8 cellular contexts compared by ENCODE assay signal in the genomic region with DNA sequence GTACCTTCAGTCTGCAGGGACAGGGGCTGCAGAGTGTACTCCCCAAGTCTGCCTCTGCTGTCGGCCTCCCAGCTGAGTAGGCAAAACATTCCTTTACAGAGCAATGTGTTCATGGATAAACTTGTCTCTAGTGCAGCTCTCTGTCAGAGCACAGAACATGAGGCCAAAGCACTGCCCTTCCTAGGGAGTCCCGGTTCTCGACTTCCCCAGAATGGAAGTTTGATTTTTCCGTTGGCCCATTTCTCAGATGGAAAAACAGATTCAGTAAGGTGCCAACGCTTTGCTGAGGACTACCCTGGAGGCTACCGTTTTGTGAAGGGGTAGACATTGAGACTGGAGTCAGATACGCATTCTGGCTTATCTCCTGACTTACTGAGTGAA. TPM values are rescaled to one million over a fixed set of nuclear protein-coding genes. Genes with fewer than 3 reads are reported as not detected.
DNase-seq lines count a peak whose midpoint lies in the region; ATAC-seq and TF ChIP-seq lines count a peak whose summit lies in the region.

No MANE protein-coding gene starts in this region.

- H3K9me3 Mint-ChIP-seq in Calu3 (ENCODE audit: low read depth, unreplicated experiment) = no peaks in the 10 kb centered on the region

- no peaks in the 10 kb centered on the region for H3K9me3 ChIP-seq in colonic mucosa
- H3K9me3 ChIP-seq in muscle layer of duodenum (ENCODE audit: control insufficient read depth in 1 of 2, low read length in 2 of 2) = no peaks in the 10 kb centered on the region

- H3K4me2 ChIP-seq in KMS-11 = peak overlapping the region; percentile 86

- no TSS peak for BruUV-seq in Calu3 (replicated peaks; lab: Mats Ljungman, UMichigan)

- peak overlapping the region; percentile 87 for H2AFZ ChIP-seq in KMS-11 (ENCODE audit: low read depth)

- CTCF ChIA-PET in Calu3 (lab: Charles Lee) = no interaction called here

- H3K9ac ChIP-seq in KMS-11 = peak overlapping the region; percentile 53; the same call in 1 of the 2 replicates
- H3K9ac ChIP-seq in colonic mucosa (ENCODE audit: low read depth in 2 of 2, low read length in 2 of 2) = peak overlapping the region; percentile 57 to 72

- H3K4me3 ChIP-seq in KMS-11 (IDR thresholded peaks at IDR 0.05; ENCODE audit: insufficient read depth, low read depth, low read length) (no peak overlapping the region), colonic mucosa (peak overlapping the region; percentile 66), muscle layer of duodenum (ENCODE audit: low read depth in 1 of 2, low read length in 2 of 2) (peak overlapping the region; percentile 69 to 95)

- in situ Hi-C loops in GM13977 (cut with MboI; ENCODE audit: low pct_unique_long_range_greater_than_20kb, low sequenced_read_pairs, unreplicated experiment) = no loop called here

- H3K27me3 ChIP-seq in KMS-11 (ENCODE audit: insufficient read depth, low read depth) (no peaks in the 10 kb centered on the region), colonic mucosa (no peaks in the 10 kb centered on the region), muscle layer of duodenum (ENCODE audit: low read depth, low read length) (no peaks in the 10 kb centered on the region)

- no peak for TF ChIP-seq CTCF in Calu3 (IDR thresholded peaks at IDR 0.05; ENCODE audit: unreplicated experiment)
- TF ChIP-seq CTCF in KMS-11 (conservative IDR thresholded peaks at IDR 0.05; ENCODE audit: low read depth, low read length) = no peak
- no peak for TF ChIP-seq CTCF in colonic mucosa (IDR thresholded peaks at IDR 0.05)
- TF ChIP-seq CTCF in GM13977 (IDR thresholded peaks at IDR 0.05; ENCODE audit: extremely low read depth, insufficient read depth, missing control alignments) = no peak

- H4K20me1 ChIP-seq in KMS-11 (ENCODE audit: insufficient read depth) = no peaks in the 10 kb centered on the region

- peak overlapping the region; percentile 35 for H3K27ac Mint-ChIP-seq in Calu3 (ENCODE audit: unreplicated experiment)

- peaks cover 16% of the 10 kb centered on the region for H3K27me3 Mint-ChIP-seq in Calu3 (ENCODE audit: unreplicated experiment)

- H3K79me2 ChIP-seq in KMS-11 (ENCODE audit: insufficient read depth, low read depth) = peaks cover 38% of the 10 kb centered on the region

- peak overlapping the region; percentile 69 for H3K4me3 Mint-ChIP-seq in Calu3 (ENCODE audit: low read depth, unreplicated experiment)

- H3K36me3 ChIP-seq in KMS-11 (ENCODE audit: insufficient read depth) (no peaks in the 10 kb centered on the region), colonic mucosa (no peaks in the 10 kb centered on the region), muscle layer of duodenum (ENCODE audit: control insufficient read depth in 1 of 2, insufficient read depth in 2 of 2, low read length in 2 of 2) (no peaks in the 10 kb centered on the region)

- DNase-seq in Calu3 = no peak
- no peak for DNase-seq in colonic mucosa
- DNase-seq in NCI-H1694 treated with DMSO at 0.1 percent for 48 hours (lab: John Stamatoyannopoulos, UW) = no peak
- no peak for DNase-seq in NOMO-1 treated with DMSO at 0.1 percent for 48 hours (lab: John Stamatoyannopoulos, UW; ENCODE audit: unreplicated experiment)
- DNase-seq in GM13977 (ENCODE audit: low spot score) = no peak

- H3K27ac ChIP-seq in KMS-11 (peak overlapping the region; percentile 38; the same call in 1 of the 2 replicates), colonic mucosa (no peak overlapping the region), muscle layer of duodenum (ENCODE audit: low read length) (peak overlapping the region; percentile 60)

- H3K4me1 Mint-ChIP-seq in Calu3 (ENCODE audit: low read depth, unreplicated experiment) = peaks cover 12% of the 10 kb centered on the region

- H3K4me1 ChIP-seq in KMS-11 (ENCODE audit: low read depth, poor library complexity, severe bottlenecking) = peaks cover 20% of the 10 kb centered on the region
- H3K4me1 ChIP-seq in colonic mucosa = peaks cover 12% of the 10 kb centered on the region
- H3K4me1 ChIP-seq in muscle layer of duodenum (ENCODE audit: control insufficient read depth in 1 of 2, insufficient read depth in 2 of 2, low read length in 2 of 2) = peaks cover 7 to 20% of the 10 kb centered on the region in 2 donors

- peaks cover 12% of the 10 kb centered on the region for H3K36me3 Mint-ChIP-seq in Calu3 (ENCODE audit: insufficient read depth, unreplicated experiment)

- peak; percentile 36 for ATAC-seq in GM21576 (IDR thresholded peaks at IDR 0.05; ENCODE audit: unreplicated experiment)

- intact Hi-C loops in Calu3 (cut with micrococcal nuclease; ENCODE audit: unreplicated experiment) = no loop called here
- intact Hi-C loops in colonic mucosa (cut with DNase I) = no loop called here

RNA-seq across cellular contexts. Expression of a gene that starts 0.4 kb away (rescaled TPM):
- total RNA-seq in Calu3 (2022) (8.6 and 9.3 TPM in 2 replicates), colonic mucosa (10 to 100 TPM; 17.1 to 17.2 TPM)
